In the genomic region with DNA sequence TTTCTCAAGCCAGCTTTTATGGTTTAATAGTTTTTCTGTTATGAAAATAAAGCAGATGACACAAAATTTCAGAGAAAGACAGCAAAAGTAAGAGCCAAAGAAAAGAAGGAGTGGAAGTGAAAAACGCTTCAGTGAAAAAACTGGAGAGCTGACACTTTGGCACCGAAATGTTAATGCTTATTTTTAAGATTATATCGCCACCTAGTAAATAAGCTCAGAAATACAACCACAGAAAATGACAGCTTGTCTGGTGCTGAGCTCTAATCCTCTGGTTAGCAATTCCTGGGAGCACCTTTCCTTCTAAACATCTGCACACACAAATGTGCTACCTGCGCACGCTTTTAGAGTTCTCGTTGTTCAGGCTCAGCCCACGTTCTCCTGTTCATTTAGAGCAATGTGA, we compare ENCODE assay signal across 8 cellular contexts.
DNase-seq lines count a peak whose midpoint lies in the region; ATAC-seq and TF ChIP-seq lines count a peak whose summit lies in the region.

No MANE protein-coding gene starts in this region.

- peak; percentile 70 for ATAC-seq in GM18519 (IDR thresholded peaks at IDR 0.05; ENCODE audit: low FRiP score, unreplicated experiment)
- peak; percentile 50 for ATAC-seq in HG03571 (IDR thresholded peaks at IDR 0.05; ENCODE audit: unreplicated experiment)

- DNase-seq in AG10803 (ENCODE audit: low read depth) = peak; percentile 28
- DNase-seq in NOMO-1 (lab: John Stamatoyannopoulos, UW; ENCODE audit: unreplicated experiment in 2 of 2) = peak; percentile 18 to 59
- DNase-seq in dermis blood vessel endothelial cell = peak; percentile 48
- no peak for DNase-seq in mesothelial cell of epicardium (ENCODE audit: low spot score in 2 of 2, unreplicated experiment in 2 of 2)
- DNase-seq in GDM1 (lab: John Stamatoyannopoulos, UW) = no peak
- no peak for DNase-seq in coronary artery (ENCODE audit: low spot score)

- peak; percentile 55 for TF ChIP-seq CTCF in AG10803 (conservative IDR thresholded peaks at IDR 0.05; ENCODE audit: low read length)
- TF ChIP-seq CTCF in mesothelial cell of epicardium (IDR thresholded peaks at IDR 0.05; ENCODE audit: unreplicated experiment) = peak; percentile 57
- no peak for TF ChIP-seq CTCF in coronary artery (IDR thresholded peaks at IDR 0.05)

- H3K4me1 Mint-ChIP-seq in mesothelial cell of epicardium = peaks cover 4% of the 10 kb centered on the region

- peaks cover 13% of the 10 kb centered on the region for H3K27me3 Mint-ChIP-seq in mesothelial cell of epicardium (ENCODE audit: low read depth)

- H3K27ac ChIP-seq in coronary artery = no peak overlapping the region

- H3K36me3 Mint-ChIP-seq in mesothelial cell of epicardium = no peaks in the 10 kb centered on the region

- H3K4me3 ChIP-seq in AG10803 (ENCODE audit: low read length) (no peak overlapping the region), coronary artery (no peak overlapping the region)

- H3K9me3 Mint-ChIP-seq in mesothelial cell of epicardium = no peaks in the 10 kb centered on the region

- H3K27ac Mint-ChIP-seq in mesothelial cell of epicardium = no peak overlapping the region

- no peak overlapping the region for H3K4me3 Mint-ChIP-seq in mesothelial cell of epicardium

Comparison
In these comparisons a context has a peak if more than half of its experiments do, and no peak if none do; other contexts are left out.
1. DNase-seq: peak in AG10803 (single experiment), NOMO-1 (2 of 2) and dermis blood vessel endothelial cell (single experiment); none in mesothelial cell of epicardium (0 of 2), GDM1 (single experiment) and coronary artery (single experiment).